ENCODE assay signal across 22 cellular contexts in the genomic region with DNA sequence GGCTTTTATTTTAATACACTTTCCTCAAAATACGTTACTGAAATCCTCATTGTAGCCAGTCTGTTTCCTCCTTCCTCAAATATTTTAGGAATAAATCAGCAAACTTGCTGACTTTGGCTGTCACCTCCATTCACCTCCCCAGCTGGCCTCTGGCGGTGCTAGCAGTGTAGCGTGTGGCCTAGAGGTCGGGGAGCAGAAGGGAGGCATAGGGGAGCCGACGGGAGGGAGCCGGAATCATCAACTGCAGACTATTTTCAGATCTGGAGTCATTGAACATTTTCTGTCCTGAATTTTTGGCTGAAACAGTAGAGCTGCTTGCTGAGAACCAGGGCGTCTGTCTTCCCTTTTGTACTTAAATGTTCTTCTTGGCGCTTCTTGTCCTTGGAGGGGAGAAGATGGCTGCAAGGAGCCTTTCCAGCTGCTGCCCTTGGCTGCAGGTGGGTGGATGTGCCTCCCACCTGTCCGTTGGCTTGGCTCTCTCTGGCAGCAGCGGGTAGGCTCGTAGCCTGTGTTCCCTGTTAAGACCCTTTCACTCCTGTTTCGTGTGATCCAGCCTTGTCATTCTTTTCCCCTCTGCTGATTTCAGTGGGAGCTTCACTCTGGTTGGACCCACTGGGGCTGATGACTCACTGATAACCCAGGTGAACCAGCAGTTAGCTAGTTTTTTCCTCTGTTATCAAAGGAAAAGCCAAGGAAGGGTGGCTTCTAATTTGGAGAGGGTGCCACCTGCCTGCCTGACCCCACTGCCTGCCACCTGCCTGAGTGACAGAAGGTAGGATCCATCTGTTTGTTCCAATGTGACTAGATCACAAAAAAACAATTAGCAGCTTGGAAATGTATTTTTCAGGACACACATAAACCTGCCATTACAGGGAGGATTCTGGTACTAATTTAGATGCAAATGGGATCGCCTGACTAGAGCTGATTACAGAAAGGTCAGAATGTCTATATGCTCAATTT.
DNase-seq lines count a peak whose midpoint lies in the region; ATAC-seq and TF ChIP-seq lines count a peak whose summit lies in the region.
"Had no signal": no experiment of that assay in that cellular context is flagged by ENCODE, and none has a peak within 500 bp of the region (broad histone marks: within the 10 kb centered on the region; RNA-seq: fewer than 3 reads in every experiment).

No MANE protein-coding gene starts in this region.

- H3K27ac ChIP-seq in mesendoderm (ENCODE audit: low read depth, low read length) = no peak overlapping the region
- H3K27ac ChIP-seq: adrenal gland, RWPE1 had no signal

- no peaks in the 10 kb centered on the region for H3K79me2 ChIP-seq in mesendoderm (ENCODE audit: control insufficient read depth, insufficient read depth, low read length)

- DNase-seq in left cardiac atrium = no peak
- DNase-seq in left ventricle myocardium superior = no peak
- DNase-seq in cardiac fibroblast (ENCODE audit: low read depth in 2 of 2) = peak; percentile 20
- DNase-seq in mesendoderm = no peak
- DNase-seq in activated CD4-positive, alpha-beta T cell treated with anti-CD3 and anti-CD28 coated beads for 36 hours = no peak
- no peak for DNase-seq in activated T-helper 1 cell treated with anti-CD3 and anti-CD28 coated beads, Interleukin-12 subunit alpha, Interleukin-12 subunit beta, Interleukin-2, Interleukin-4 antibody, amounts not matched to agents 30 ng/mL and 10 ng/mL and 1 ng/mL, durations not matched to agents 14 hours and 24 hours and 36 hours (ENCODE audit: low spot score)
- DNase-seq in central memory CD4-positive, alpha-beta T cell = no peak
- DNase-seq: 8988T; activated CD4-positive, alpha-beta memory T cell treated with anti-CD3 and anti-CD28 coated beads for 36 hours; activated gamma-delta T cell treated with Interleukin-2 at 50 U/mL for 16 hours; EL; endodermal cell; KBM-7; NCI-H1930; SK-N-SH; spleen had no signal

- H3K9ac ChIP-seq in mesendoderm (ENCODE audit: low read length) = no peak overlapping the region
- H3K9ac ChIP-seq: SK-N-SH had no signal

- POLR2A ChIA-PET in activated CD4-positive, alpha-beta T cell treated with anti-CD3 and anti-CD28 coated beads for 36 hours (lab: Charles Lee) = no interaction called here

- intact Hi-C loops in left cardiac atrium (cut with DNase I) = no loop called here
- intact Hi-C loops in left ventricle myocardium superior (cut with micrococcal nuclease) = no loop called here
- intact Hi-C loops in activated CD4-positive, alpha-beta T cell treated with anti-CD3 and anti-CD28 coated beads for 36 hours (cut with DNase I, micrococcal nuclease) = no loop called here
- intact Hi-C loops in activated T-helper 1 cell treated with anti-CD3 and anti-CD28 coated beads, Interleukin-12 subunit alpha, Interleukin-12 subunit beta, Interleukin-2, Interleukin-4 antibody, amounts not matched to agents 30 ng/mL and 10 ng/mL and 1 ng/mL, durations not matched to agents 14 hours and 24 hours and 36 hours (cut with micrococcal nuclease) = no loop called here

- no peak overlapping the region for H2AK5ac ChIP-seq in mesendoderm (ENCODE audit: low read length)

- H2BK120ac ChIP-seq in mesendoderm (ENCODE audit: low read depth, low read length) = no peak overlapping the region

- H2BK5ac ChIP-seq in mesendoderm (ENCODE audit: low read length) = no peak overlapping the region

- no peak overlapping the region for H2BK15ac ChIP-seq in mesendoderm (replicated peaks; ENCODE audit: low read depth)

- H3K4me1 ChIP-seq in mesendoderm (ENCODE audit: control insufficient read depth, low read depth, low read length) = no peaks in the 10 kb centered on the region
- H3K4me1 ChIP-seq: adrenal gland, spleen had no signal

- H3K18ac ChIP-seq in mesendoderm (ENCODE audit: low read length) = no peak overlapping the region

- H3K9me3 Mint-ChIP-seq in activated CD4-positive, alpha-beta T cell treated with anti-CD3 and anti-CD28 coated beads for 36 hours (ENCODE audit: low read depth) = no peaks in the 10 kb centered on the region
- H3K9me3 Mint-ChIP-seq in activated T-helper 1 cell treated with anti-CD3 and anti-CD28 coated beads, Interleukin-12 subunit alpha, Interleukin-12 subunit beta, Interleukin-2, Interleukin-4 antibody, amounts not matched to agents 30 ng/mL and 10 ng/mL and 1 ng/mL, durations not matched to agents 14 hours and 24 hours and 36 hours = no peaks in the 10 kb centered on the region
- H3K9me3 Mint-ChIP-seq: activated CD4-positive, alpha-beta memory T cell treated with anti-CD3 and anti-CD28 coated beads for 36 hours; endodermal cell; neural crest cell; T-helper 2 cell treated with Interferon-gamma antibody and Interleukin-4, amounts not matched to agents 5 μg/mL and 100 μg/mL, for 36 hours had no signal

- H3K36me3 Mint-ChIP-seq in activated CD4-positive, alpha-beta T cell treated with anti-CD3 and anti-CD28 coated beads for 36 hours (ENCODE audit: low read depth) = no peaks in the 10 kb centered on the region
- H3K36me3 Mint-ChIP-seq in activated T-helper 1 cell treated with anti-CD3 and anti-CD28 coated beads, Interleukin-12 subunit alpha, Interleukin-12 subunit beta, Interleukin-2, Interleukin-4 antibody, amounts not matched to agents 30 ng/mL and 10 ng/mL and 1 ng/mL, durations not matched to agents 14 hours and 24 hours and 36 hours (ENCODE audit: low read depth) = no peaks in the 10 kb centered on the region
- H3K36me3 Mint-ChIP-seq: activated CD4-positive, alpha-beta memory T cell treated with anti-CD3 and anti-CD28 coated beads for 36 hours had no signal

- no peaks in the 10 kb centered on the region for H3K79me1 ChIP-seq in mesendoderm (ENCODE audit: low read length)

- H3K56ac ChIP-seq in mesendoderm (ENCODE audit: low read length) = no peak overlapping the region

- CTCF ChIA-PET in activated CD4-positive, alpha-beta T cell treated with anti-CD3 and anti-CD28 coated beads for 36 hours (lab: Charles Lee) = interaction anchor here (0.6 to 0.9 kb wide), 2 partner anchors 19 to 26 kb away, joined by 3 read pairs; no protein-coding TSS in a partner anchor

- peaks cover 12% of the 10 kb centered on the region for H3K27me3 Mint-ChIP-seq in activated CD4-positive, alpha-beta T cell treated with anti-CD3 and anti-CD28 coated beads for 36 hours
- H3K27me3 Mint-ChIP-seq in activated T-helper 1 cell treated with anti-CD3 and anti-CD28 coated beads, Interleukin-12 subunit alpha, Interleukin-12 subunit beta, Interleukin-2, Interleukin-4 antibody, amounts not matched to agents 30 ng/mL and 10 ng/mL and 1 ng/mL, durations not matched to agents 14 hours and 24 hours and 36 hours (ENCODE audit: insufficient read depth) = peaks cover 17% of the 10 kb centered on the region

- no peak overlapping the region for H3K4ac ChIP-seq in mesendoderm (ENCODE audit: low read depth, low read length)

- no peak overlapping the region for H4K8ac ChIP-seq in mesendoderm (ENCODE audit: low read depth, low read length)

- TF ChIP-seq CTCF in cardiac fibroblast (IDR thresholded peaks at IDR 0.05; ENCODE audit: low read depth, low read length) = no peak

- H3K4me1 Mint-ChIP-seq in activated CD4-positive, alpha-beta T cell treated with anti-CD3 and anti-CD28 coated beads for 36 hours = no peaks in the 10 kb centered on the region
- no peaks in the 10 kb centered on the region for H3K4me1 Mint-ChIP-seq in activated T-helper 1 cell treated with anti-CD3 and anti-CD28 coated beads, Interleukin-12 subunit alpha, Interleukin-12 subunit beta, Interleukin-2, Interleukin-4 antibody, amounts not matched to agents 30 ng/mL and 10 ng/mL and 1 ng/mL, durations not matched to agents 14 hours and 24 hours and 36 hours (ENCODE audit: low read depth)
- H3K4me1 Mint-ChIP-seq: neural crest cell had no signal

- H3K27ac Mint-ChIP-seq in activated CD4-positive, alpha-beta T cell treated with anti-CD3 and anti-CD28 coated beads for 36 hours = no peak overlapping the region
- no peak overlapping the region for H3K27ac Mint-ChIP-seq in activated T-helper 1 cell treated with anti-CD3 and anti-CD28 coated beads, Interleukin-12 subunit alpha, Interleukin-12 subunit beta, Interleukin-2, Interleukin-4 antibody, amounts not matched to agents 30 ng/mL and 10 ng/mL and 1 ng/mL, durations not matched to agents 14 hours and 24 hours and 36 hours
- H3K27ac Mint-ChIP-seq: activated CD4-positive, alpha-beta memory T cell treated with anti-CD3 and anti-CD28 coated beads for 36 hours; endodermal cell; T-helper 2 cell treated with Interferon-gamma antibody and Interleukin-4, amounts not matched to agents 5 μg/mL and 100 μg/mL, for 36 hours had no signal

- H4K5ac ChIP-seq in mesendoderm (ENCODE audit: low read length) = no peak overlapping the region

- no peak overlapping the region for H3K4me3 Mint-ChIP-seq in activated CD4-positive, alpha-beta T cell treated with anti-CD3 and anti-CD28 coated beads for 36 hours
- no peak overlapping the region for H3K4me3 Mint-ChIP-seq in activated T-helper 1 cell treated with anti-CD3 and anti-CD28 coated beads, Interleukin-12 subunit alpha, Interleukin-12 subunit beta, Interleukin-2, Interleukin-4 antibody, amounts not matched to agents 30 ng/mL and 10 ng/mL and 1 ng/mL, durations not matched to agents 14 hours and 24 hours and 36 hours
- H3K4me3 Mint-ChIP-seq: activated CD4-positive, alpha-beta memory T cell treated with anti-CD3 and anti-CD28 coated beads for 36 hours; endodermal cell; neural crest cell; T-helper 2 cell treated with Interferon-gamma antibody and Interleukin-4, amounts not matched to agents 5 μg/mL and 100 μg/mL, for 36 hours had no signal

- H3K4me2 ChIP-seq in mesendoderm (ENCODE audit: low read length) = no peak overlapping the region
- H3K4me2 ChIP-seq: SK-N-SH had no signal

- no peak overlapping the region for H3K4me3 ChIP-seq in cardiac fibroblast (replicated peaks in 1 of 2; ENCODE audit: low read depth in 2 of 2, low read length in 2 of 2)
- H3K4me3 ChIP-seq in mesendoderm (ENCODE audit: low read length) = no peak overlapping the region
- H3K4me3 ChIP-seq: adrenal gland, spleen had no signal

- peak overlapping the region; percentile 10 for H3K23ac ChIP-seq in mesendoderm (ENCODE audit: low read length)

- no CpG with 5 or more reads among the region's 14 CpGs for WGBS in mesendoderm (ENCODE audit: extremely low coverage, insufficient coverage, low lambda C conversion rate)

- H3K27me3 ChIP-seq in mesendoderm (ENCODE audit: insufficient read depth, low read length, poor library complexity) = no peaks in the 10 kb centered on the region
- H3K27me3 ChIP-seq: adrenal gland had no signal

- no peaks in the 10 kb centered on the region for H3K36me3 ChIP-seq in mesendoderm (ENCODE audit: control insufficient read depth, insufficient read depth, low read length)
- H3K36me3 ChIP-seq: adrenal gland, spleen had no signal

- ATAC-seq in left cardiac atrium (peak; percentile 51 to 70), left ventricle myocardium superior (no peak), GM21526 (IDR thresholded peaks at IDR 0.05; ENCODE audit: low FRiP score, unreplicated experiment) (no peak)
- ATAC-seq in activated CD4-positive, alpha-beta T cell treated with anti-CD3 and anti-CD28 coated beads for 36 hours = no peak
- ATAC-seq: left lobe of liver had no signal

Comparison
In these comparisons a context has a peak if more than half of its experiments do, and no peak if none do; other contexts are left out.
1. ATAC-seq: peak in left cardiac atrium (2 of 2); none in left ventricle myocardium superior (single experiment), activated CD4-positive, alpha-beta T cell treated with anti-CD3 and anti-CD28 coated beads for 36 hours (single experiment) and GM21526 (single experiment).
2. DNase-seq: peak in cardiac fibroblast (2 of 2); none in left cardiac atrium (single experiment), left ventricle myocardium superior (single experiment), mesendoderm (single experiment), activated CD4-positive, alpha-beta T cell treated with anti-CD3 and anti-CD28 coated beads for 36 hours (single experiment), activated T-helper 1 cell treated with anti-CD3 and anti-CD28 coated beads, Interleukin-12 subunit alpha, Interleukin-12 subunit beta, Interleukin-2, Interleukin-4 antibody, amounts not matched to agents 30 ng/mL and 10 ng/mL and 1 ng/mL, durations not matched to agents 14 hours and 24 hours and 36 hours (single experiment) and central memory CD4-positive, alpha-beta T cell (single experiment).